9 cellular contexts compared by ENCODE assay signal in genomic region chr2:159922563-159922962, GRCh38.
DNase-seq lines count a peak whose midpoint lies in the region; ATAC-seq and TF ChIP-seq lines count a peak whose summit lies in the region.
"Had no signal": no experiment of that assay in that cellular context is flagged by ENCODE, and none has a peak within 500 bp of the region (broad histone marks: within the 10 kb centered on the region; RNA-seq: fewer than 3 reads in every experiment).

No MANE protein-coding gene starts in this region.

- ATAC-seq in GM18909 (IDR thresholded peaks at IDR 0.05; ENCODE audit: poor library complexity, unreplicated experiment) (peak; percentile 73), HG02610 (IDR thresholded peaks at IDR 0.05; ENCODE audit: unreplicated experiment) (peak; percentile 91), HG03520 (IDR thresholded peaks at IDR 0.05; ENCODE audit: unreplicated experiment) (peak; percentile 74)

- TF ChIP-seq CTCF in AG10803 (conservative IDR thresholded peaks at IDR 0.05; ENCODE audit: low read length): no peak

- DNase-seq in AG10803 (ENCODE audit: low read depth) (peak; percentile 28), head of caudate nucleus (no peak), SHP77 treated with DMSO at 0.1 percent for 48 hours (lab: John Stamatoyannopoulos, UW) (no peak), NCI-H446 treated with DMSO at 0.1 percent for 48 hours (lab: John Stamatoyannopoulos, UW) (no peak), MV-4-11 (lab: John Stamatoyannopoulos, UW) (no peak)
- DNase-seq: NCI-H345 had no signal

- H3K4me3 ChIP-seq in AG10803 (ENCODE audit: low read length): no peak overlapping the region

- intact Hi-C loops in head of caudate nucleus (cut with DNase I): no loop called here
